ENCODE assay signal across 10 cellular contexts in the genomic region with DNA sequence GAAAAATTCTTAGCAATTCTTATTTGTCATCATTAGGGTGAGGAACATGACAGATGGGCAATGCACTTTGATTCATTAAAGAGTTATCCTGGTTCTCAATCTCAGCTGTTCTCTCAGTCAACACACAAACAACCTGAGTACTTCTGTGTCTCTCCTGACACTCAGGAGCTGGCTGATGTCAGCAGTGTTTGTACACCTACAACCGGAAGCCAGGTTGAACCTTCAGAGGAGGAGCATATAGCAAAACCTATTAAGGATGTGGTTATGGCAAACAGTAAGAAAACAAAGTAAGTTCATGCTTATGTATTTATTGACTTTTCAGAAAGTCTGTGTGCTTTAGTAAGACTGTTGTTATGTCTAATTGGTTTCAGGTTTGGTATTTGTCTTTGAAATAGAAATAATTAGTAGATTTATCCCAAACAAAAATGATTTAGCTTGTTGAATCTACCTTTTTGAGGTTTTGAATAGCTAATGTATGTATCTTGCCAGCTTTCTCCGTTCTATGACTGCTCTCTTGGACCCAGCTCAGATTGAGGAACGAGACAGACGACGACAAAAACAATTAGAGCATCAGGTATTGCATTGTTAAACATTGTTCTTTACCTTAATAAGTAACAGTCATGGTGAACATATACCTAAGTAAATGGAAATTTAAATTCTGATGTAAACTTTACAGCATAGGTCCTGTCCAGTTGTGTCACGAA. TPM values are rescaled to one million over a fixed set of nuclear protein-coding genes. Genes with fewer than 3 reads are reported as not detected.
DNase-seq lines count a peak whose midpoint lies in the region; ATAC-seq and TF ChIP-seq lines count a peak whose summit lies in the region.
"Had no signal": no experiment of that assay in that cellular context is flagged by ENCODE, and none has a peak within 500 bp of the region (broad histone marks: within the 10 kb centered on the region; RNA-seq: fewer than 3 reads in every experiment).

No MANE protein-coding gene starts in this region.

- peak; percentile 14 for DNase-seq in activated T-cell treated with anti-CD3 and anti-CD28 coated beads for 24 hours (ENCODE audit: low read depth)
- no peak for DNase-seq in activated T-cell treated with anti-CD3 and anti-CD28 coated beads, Interleukin-2, amount 50 U/mL, for 1 hour
- DNase-seq in activated CD4-positive, alpha-beta T cell treated with anti-CD3 and anti-CD28 coated beads, Interleukin-2, amount 50 U/mL, for 1 hour: peak; percentile 48
- peak in 1 of 2 donors; percentile 34 for DNase-seq in central memory CD8-positive, alpha-beta T cell (ENCODE audit: low spot score in 2 of 2)
- peak; percentile 18 to 39 for DNase-seq in stimulated activated naive CD8-positive, alpha-beta T cell treated with anti-CD3 and anti-CD28 coated beads, Interleukin-15, amount 100 ng/mL, for 72 hours
- DNase-seq in tibial artery: no peak
- DNase-seq in dermis blood vessel endothelial cell: no peak
- DNase-seq: amygdala, NCI-H1105 had no signal

- peaks cover 62% of the 10 kb centered on the region for H3K4me1 Mint-ChIP-seq in central memory CD8-positive, alpha-beta T cell
- peaks cover 70% of the 10 kb centered on the region for H3K4me1 Mint-ChIP-seq in stimulated activated naive CD8-positive, alpha-beta T cell treated with anti-CD3 and anti-CD28 coated beads, Interleukin-15, amount 100 ng/mL, for 72 hours

- peaks cover 28 to 42% (median 31%) of the 10 kb centered on the region in 3 donors for H3K36me3 ChIP-seq in tibial artery

- no peaks in the 10 kb centered on the region for H3K4me1 ChIP-seq in tibial artery

- H3K4me3 Mint-ChIP-seq in central memory CD8-positive, alpha-beta T cell: peak overlapping the region; percentile 47
- peak overlapping the region in 1 of 2 donors; percentile 40 for H3K4me3 Mint-ChIP-seq in stimulated activated naive CD8-positive, alpha-beta T cell treated with anti-CD3 and anti-CD28 coated beads, Interleukin-15, amount 100 ng/mL, for 72 hours

- no peaks in the 10 kb centered on the region for H3K27me3 ChIP-seq in tibial artery

- H3K9me3 Mint-ChIP-seq in central memory CD8-positive, alpha-beta T cell: no peaks in the 10 kb centered on the region
- no peaks in the 10 kb centered on the region for H3K9me3 Mint-ChIP-seq in stimulated activated naive CD8-positive, alpha-beta T cell treated with anti-CD3 and anti-CD28 coated beads, Interleukin-15, amount 100 ng/mL, for 72 hours

- peaks cover 11% of the 10 kb centered on the region for H3K36me3 Mint-ChIP-seq in central memory CD8-positive, alpha-beta T cell (ENCODE audit: insufficient read depth)

- no peaks in the 10 kb centered on the region for H3K27me3 Mint-ChIP-seq in central memory CD8-positive, alpha-beta T cell
- H3K27me3 Mint-ChIP-seq in stimulated activated naive CD8-positive, alpha-beta T cell treated with anti-CD3 and anti-CD28 coated beads, Interleukin-15, amount 100 ng/mL, for 72 hours: no peaks in the 10 kb centered on the region

- H3K4me3 ChIP-seq in tibial artery: no peak overlapping the region

- H3K27ac ChIP-seq in tibial artery: no peak overlapping the region

- no peak for TF ChIP-seq CTCF in tibial artery (IDR thresholded peaks at IDR 0.05)

- ATAC-seq in central memory CD8-positive, alpha-beta T cell (replicated peaks; ENCODE audit: extremely low read depth, poor library complexity, severe bottlenecking): peak; percentile 100
- ATAC-seq in stimulated activated naive CD8-positive, alpha-beta T cell treated with anti-CD3 and anti-CD28 coated beads, Interleukin-15, amount 100 ng/mL, for 72 hours: peak; percentile 100
- ATAC-seq in HG03139 (IDR thresholded peaks at IDR 0.05; ENCODE audit: unreplicated experiment): no peak

- H3K27ac Mint-ChIP-seq in central memory CD8-positive, alpha-beta T cell (ENCODE audit: low read depth): peak overlapping the region; percentile 64
- peak overlapping the region in 1 of 2 donors; percentile 84 for H3K27ac Mint-ChIP-seq in stimulated activated naive CD8-positive, alpha-beta T cell treated with anti-CD3 and anti-CD28 coated beads, Interleukin-15, amount 100 ng/mL, for 72 hours

- intact Hi-C loops in tibial artery (cut with DNase I; ENCODE audit: low total_unique reads): no loop called here

- H3K9me3 ChIP-seq in tibial artery: no peaks in the 10 kb centered on the region

RNA-seq across cellular contexts. Expression of gene CCDC66, which starts 36.6 kb away (rescaled TPM):
- 13.4 and 22.6 TPM in 2 replicates for total RNA-seq in dermis blood vessel endothelial cell

Comparison
In these comparisons a context has a peak if more than half of its experiments do, and no peak if none do; other contexts are left out.
1. DNase-seq: peak in activated T-cell treated with anti-CD3 and anti-CD28 coated beads for 24 hours (single experiment), activated CD4-positive, alpha-beta T cell treated with anti-CD3 and anti-CD28 coated beads, Interleukin-2, amount 50 U/mL, for 1 hour (single experiment) and stimulated activated naive CD8-positive, alpha-beta T cell treated with anti-CD3 and anti-CD28 coated beads, Interleukin-15, amount 100 ng/mL, for 72 hours (2 of 2); none in activated T-cell treated with anti-CD3 and anti-CD28 coated beads, Interleukin-2, amount 50 U/mL, for 1 hour (single experiment), tibial artery (0 of 2) and dermis blood vessel endothelial cell (single experiment).